Comparison of ENCODE assay signal across 9 cellular contexts in genomic region chr5:131381011-131381410, GRCh38.
DNase-seq lines count a peak whose midpoint lies in the region; ATAC-seq and TF ChIP-seq lines count a peak whose summit lies in the region.
"Had no signal": no experiment of that assay in that cellular context is flagged by ENCODE, and none has a peak within 500 bp of the region (broad histone marks: within the 10 kb centered on the region; RNA-seq: fewer than 3 reads in every experiment).

No MANE protein-coding gene starts in this region.

- DNase-seq in WTC11 (ENCODE audit: low spot score), result no peak
- peak; percentile 75 for DNase-seq in fibroblast of the aortic adventitia (ENCODE audit: low read depth)
- DNase-seq in NCI-H2081 (lab: John Stamatoyannopoulos, UW), result no peak
- DNase-seq in Caco-2, result no peak
- DNase-seq: activated gamma-delta T cell treated with Interleukin-2 at 50 U/mL for 16 hours had no signal

- no TSS peak for BruUV-seq in Caco-2 (replicated peaks; lab: Mats Ljungman, UMichigan)

- intact Hi-C loops in Caco-2 (cut with micrococcal nuclease; ENCODE audit: unreplicated experiment), result no loop called here

- H3K9me3 ChIP-seq in Caco-2, result no peaks in the 10 kb centered on the region
- H3K9me3 ChIP-seq: esophagus muscularis mucosa had no signal

- H3K27me3 Mint-ChIP-seq in IgD-negative memory B cell, result no peaks in the 10 kb centered on the region
- no peaks in the 10 kb centered on the region for H3K27me3 Mint-ChIP-seq in WTC11 (ENCODE audit: low read depth)
- no peaks in the 10 kb centered on the region for H3K27me3 Mint-ChIP-seq in stimulated activated memory B cell treated with anti-CD40 and anti-IgM and Interleukin-4, amounts not matched to agents 10 μg/mL and 1 μg/mL and 100 μg/mL, for 72 hours
- no peaks in the 10 kb centered on the region for H3K27me3 Mint-ChIP-seq in Caco-2 (ENCODE audit: insufficient read depth, unreplicated experiment)

- CTCF ChIA-PET in WTC11 (lab: Charles Lee) (interaction anchor here (1.4 to 2.0 kb wide), 2 partner anchors 16 to 116 kb away, joined by 4 to 13 read pairs; partner anchors contain the start of gene CDC42SE2), Caco-2 (lab: Charles Lee) (interaction anchor here (1.3 kb wide), 2 partner anchors 117 to 216 kb away, joined by 6 to 9 read pairs; partner anchors contain the start of genes CDC42SE2 and HINT1)

- peak overlapping the region; percentile 45 to 85 (median 68) for H3K4me3 Mint-ChIP-seq in IgD-negative memory B cell
- H3K4me3 Mint-ChIP-seq in WTC11, result no peak overlapping the region
- H3K4me3 Mint-ChIP-seq in stimulated activated memory B cell treated with anti-CD40 and anti-IgM and Interleukin-4, amounts not matched to agents 10 μg/mL and 1 μg/mL and 100 μg/mL, for 72 hours, result peak overlapping the region; percentile 53
- no peak overlapping the region for H3K4me3 Mint-ChIP-seq in Caco-2 (ENCODE audit: unreplicated experiment)

- ATAC-seq in WTC11 (no peak), GM18868 (IDR thresholded peaks at IDR 0.05; ENCODE audit: unreplicated experiment) (no peak)
- no peak for ATAC-seq in stimulated activated memory B cell treated with anti-CD40 and anti-IgM and Interleukin-4, amounts not matched to agents 10 μg/mL and 1 μg/mL and 100 μg/mL, for 72 hours

- POLR2A ChIA-PET in WTC11 (lab: Charles Lee), result no interaction called here
- POLR2A ChIA-PET in Caco-2 (lab: Charles Lee), result no interaction called here

- H3K4me1 ChIP-seq in Caco-2, result peaks cover 9% of the 10 kb centered on the region; the same call in 1 of the 2 replicates

- H3K27ac Mint-ChIP-seq in IgD-negative memory B cell, result peak overlapping the region; percentile 98 to 99 (median 99)
- peak overlapping the region; percentile 3; the same call in 1 of the 2 replicates for H3K27ac Mint-ChIP-seq in WTC11
- peak overlapping the region; percentile 89 for H3K27ac Mint-ChIP-seq in stimulated activated memory B cell treated with anti-CD40 and anti-IgM and Interleukin-4, amounts not matched to agents 10 μg/mL and 1 μg/mL and 100 μg/mL, for 72 hours
- H3K27ac Mint-ChIP-seq in Caco-2 (ENCODE audit: unreplicated experiment), result no peak overlapping the region

- TF ChIP-seq CTCF in WTC11 (IDR thresholded peaks at IDR 0.05), result no peak
- TF ChIP-seq CTCF in fibroblast of the aortic adventitia (IDR thresholded peaks at IDR 0.05; ENCODE audit: insufficient read depth, low read length), result no peak
- TF ChIP-seq CTCF in Caco-2 (IDR thresholded peaks at IDR 0.05; ENCODE audit: insufficient read depth in 1 of 2, low read depth in 1 of 2, low read length in 1 of 2, severe bottlenecking in 1 of 2, unreplicated experiment in 1 of 2), result no peak

- H3K4me3 ChIP-seq in fibroblast of the aortic adventitia (ENCODE audit: low read depth, low read length) (no peak overlapping the region), Caco-2 (ENCODE audit: low read depth, low read length) (no peak overlapping the region)
- H3K4me3 ChIP-seq: esophagus muscularis mucosa had no signal

- peaks cover 40 to 73% (median 54%) of the 10 kb centered on the region in 3 donors for H3K4me1 Mint-ChIP-seq in IgD-negative memory B cell
- H3K4me1 Mint-ChIP-seq in WTC11, result peaks cover 12% of the 10 kb centered on the region
- H3K4me1 Mint-ChIP-seq in stimulated activated memory B cell treated with anti-CD40 and anti-IgM and Interleukin-4, amounts not matched to agents 10 μg/mL and 1 μg/mL and 100 μg/mL, for 72 hours, result peaks cover 68% of the 10 kb centered on the region
- peaks cover 8% of the 10 kb centered on the region for H3K4me1 Mint-ChIP-seq in Caco-2 (ENCODE audit: low read depth, unreplicated experiment)

- no peaks in the 10 kb centered on the region; the same call in 1 of the 2 replicates for H3K36me3 ChIP-seq in Caco-2 (ENCODE audit: control insufficient read depth, insufficient read depth, low read length)
- H3K36me3 ChIP-seq: esophagus muscularis mucosa had no signal

- H3K9me3 Mint-ChIP-seq in IgD-negative memory B cell (peaks cover 0 to 3% (median 3%) of the 10 kb centered on the region in 3 donors), WTC11 (no peaks in the 10 kb centered on the region), Caco-2 (ENCODE audit: unreplicated experiment) (no peaks in the 10 kb centered on the region)
- H3K9me3 Mint-ChIP-seq in stimulated activated memory B cell treated with anti-CD40 and anti-IgM and Interleukin-4, amounts not matched to agents 10 μg/mL and 1 μg/mL and 100 μg/mL, for 72 hours, result peaks cover 3% of the 10 kb centered on the region

- H3K36me3 Mint-ChIP-seq in IgD-negative memory B cell (peaks cover 3% of the 10 kb centered on the region), WTC11 (no peaks in the 10 kb centered on the region), Caco-2 (ENCODE audit: insufficient read depth, unreplicated experiment) (peaks cover 21% of the 10 kb centered on the region)
- H3K36me3 Mint-ChIP-seq in stimulated activated memory B cell treated with anti-CD40 and anti-IgM and Interleukin-4, amounts not matched to agents 10 μg/mL and 1 μg/mL and 100 μg/mL, for 72 hours, result peaks cover 23% of the 10 kb centered on the region

- H3K27me3 ChIP-seq in Caco-2 (replicated peaks; ENCODE audit: control insufficient read depth, insufficient read depth, low read length), result no peaks in the 10 kb centered on the region
- H3K27me3 ChIP-seq: esophagus muscularis mucosa had no signal

TF ChIP-seq in WTC11, 78 proteins besides CTCF, POLR2A, EP300 and RAD21:
- no peak for TF ChIP-seq SOX15 (CRISPR knock-in tag; IDR thresholded peaks at IDR 0.05)
- no peak for TF ChIP-seq SMAD3 (CRISPR knock-in tag; IDR thresholded peaks at IDR 0.05; ENCODE audit: borderline replicate concordance)
- TF ChIP-seq E2F1 (CRISPR knock-in tag; IDR thresholded peaks at IDR 0.05), result no peak
- no peak for TF ChIP-seq MXD4 (CRISPR knock-in tag; IDR thresholded peaks at IDR 0.05; ENCODE audit: borderline replicate concordance)
- no peak for TF ChIP-seq MYBL2 (CRISPR knock-in tag; IDR thresholded peaks at IDR 0.05)
- no peak for TF ChIP-seq CREM (CRISPR knock-in tag; IDR thresholded peaks at IDR 0.05)
- no peak for TF ChIP-seq NR1H2 (CRISPR knock-in tag; IDR thresholded peaks at IDR 0.05)
- TF ChIP-seq SP1 (CRISPR knock-in tag; conservative IDR thresholded peaks at IDR 0.05), result no peak
- no peak for TF ChIP-seq TP53 (CRISPR knock-in tag; IDR thresholded peaks at IDR 0.05)

Comparison
In these comparisons a context has a peak if more than half of its experiments do, and no peak if none do; other contexts are left out.
1. H3K4me3 Mint-ChIP-seq: peak in IgD-negative memory B cell (4 of 4) and stimulated activated memory B cell treated with anti-CD40 and anti-IgM and Interleukin-4, amounts not matched to agents 10 μg/mL and 1 μg/mL and 100 μg/mL, for 72 hours (single experiment); none in WTC11 (single experiment) and Caco-2 (single experiment).